23 cellular contexts compared by ENCODE assay signal in the genomic region with DNA sequence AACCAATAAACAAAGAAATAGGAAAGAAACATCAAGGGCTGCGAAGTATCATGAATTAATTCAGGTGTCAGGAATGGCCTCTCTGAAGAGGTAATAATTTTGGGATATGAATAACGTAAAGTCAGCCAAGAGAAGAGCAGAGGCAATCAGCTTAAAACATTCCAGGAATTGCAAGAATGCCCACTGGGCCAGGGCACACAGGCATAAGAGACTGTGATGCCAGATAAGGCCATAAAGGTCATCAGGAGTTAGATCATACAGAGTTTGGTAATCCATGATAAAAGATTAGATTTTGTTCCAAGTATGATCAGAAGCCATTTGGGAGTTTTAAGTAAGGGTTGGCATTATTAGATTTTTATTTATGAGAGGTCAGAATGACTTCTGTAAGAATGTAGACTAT. TPM values are rescaled to one million over a fixed set of nuclear protein-coding genes. Genes with fewer than 3 reads are reported as not detected.
"Had no signal": no experiment of that assay in that cellular context is flagged by ENCODE, and none has a peak within 500 bp of the region (broad histone marks: within the 10 kb centered on the region; RNA-seq: fewer than 3 reads in every experiment).

No MANE protein-coding gene starts in this region.

- ATAC-seq: activated naive CD4-positive, alpha-beta T cell treated with anti-CD3 and anti-CD28 coated beads, Interleukin-2, amount 50 U/mL, for 72 hours; activated naive CD8-positive, alpha-beta T cell treated with anti-CD3 and anti-CD28 coated beads, Interleukin-2, amount 50 U/mL, for 24 hours; activated T-cell treated with anti-CD3 and anti-CD28 coated beads, Interleukin-2, amount 50 U/mL, for 4 hours had no signal

- H3K4me3 Mint-ChIP-seq: activated naive CD8-positive, alpha-beta T cell treated with anti-CD3 and anti-CD28 coated beads, Interleukin-2, amount 50 U/mL, for 24 hours; activated T-cell treated with anti-CD3 and anti-CD28 coated beads, Interleukin-2, amount 50 U/mL, for 4 hours; IgD-negative memory B cell had no signal

- H3K9me3 Mint-ChIP-seq: activated naive CD4-positive, alpha-beta T cell treated with anti-CD3 and anti-CD28 coated beads, Interleukin-2, amount 50 U/mL, for 72 hours; activated naive CD8-positive, alpha-beta T cell treated with anti-CD3 and anti-CD28 coated beads, Interleukin-2, amount 50 U/mL, for 24 hours; activated T-cell treated with anti-CD3 and anti-CD28 coated beads, Interleukin-2, amount 50 U/mL, for 4 hours; IgD-negative memory B cell had no signal

- H3K4me3 ChIP-seq: cardiac muscle cell had no signal

- H3K36me3 ChIP-seq: brain microvascular endothelial cell, cardiac muscle cell had no signal

- H3K27me3 ChIP-seq: brain microvascular endothelial cell, cardiac muscle cell had no signal

- DNase-seq: activated CD4-positive, alpha-beta T cell treated with anti-CD3 and anti-CD28 coated beads for 48 hours; activated CD4-positive, alpha-beta T cell treated with anti-CD3 and anti-CD28 coated beads, Interleukin-2, amount 50 U/mL, for 48 hours; activated CD4-positive, CD25-positive, alpha-beta regulatory T cell treated with anti-CD3 and anti-CD28 coated beads, Interleukin-2, amount 50 U/mL, for 72 hours; activated effector memory CD4-positive, alpha-beta T cell treated with anti-CD3 and anti-CD28 coated beads, Interleukin-2, amount 50 U/mL, for 16 hours; activated naive CD4-positive, alpha-beta T cell treated with Interleukin-2 at 50 U/mL for 16 hours; activated naive CD8-positive, alpha-beta T cell treated with anti-CD3 and anti-CD28 coated beads, Interleukin-2, amount 50 U/mL, for 24 hours; activated T-cell treated with anti-CD3 and anti-CD28 coated beads, Interleukin-2, amount 50 U/mL, for 4 hours; brain microvascular endothelial cell; KG1; NCI-H1048; NCI-H146; NCI-H1930; NCI-H2171; NCI-H2227 treated with DMSO at 0.1 percent for 48 hours; NCI-H510A; NCI-H526 treated with DMSO at 0.1 percent for 48 hours; NCI-H82; SIG-M5 had no signal

- H3K27ac Mint-ChIP-seq: activated naive CD4-positive, alpha-beta T cell treated with anti-CD3 and anti-CD28 coated beads, Interleukin-2, amount 50 U/mL, for 72 hours; activated naive CD8-positive, alpha-beta T cell treated with anti-CD3 and anti-CD28 coated beads, Interleukin-2, amount 50 U/mL, for 24 hours; IgD-negative memory B cell had no signal

- H3K27ac ChIP-seq: brain microvascular endothelial cell, cardiac muscle cell had no signal

- H3K4me1 Mint-ChIP-seq: activated naive CD8-positive, alpha-beta T cell treated with anti-CD3 and anti-CD28 coated beads, Interleukin-2, amount 50 U/mL, for 24 hours; IgD-negative memory B cell had no signal

- H3K27me3 Mint-ChIP-seq: activated naive CD8-positive, alpha-beta T cell treated with anti-CD3 and anti-CD28 coated beads, Interleukin-2, amount 50 U/mL, for 24 hours; IgD-negative memory B cell had no signal

RNA-seq across cellular contexts. Expression of a gene that starts 53.3 kb away (rescaled TPM):
- total RNA-seq: activated naive CD4-positive, alpha-beta T cell treated with anti-CD3 and anti-CD28 coated beads, Interleukin-2, amount 50 U/mL, for 72 hours; LHCN-M2; T-helper 1 cell treated with Interleukin-12 subunit alpha and Interleukin-12 subunit beta and Interleukin-4 antibody, amounts not matched to agents 30 ng/mL and 1 ng/mL, for 36 hours had no signal
